14 cellular contexts compared by ENCODE assay signal in genomic region chrX:63747331-63747730, GRCh38. TPM values are rescaled to one million over a fixed set of nuclear protein-coding genes. Genes with fewer than 3 reads are reported as not detected.
DNase-seq lines count a peak whose midpoint lies in the region; ATAC-seq and TF ChIP-seq lines count a peak whose summit lies in the region.
"Had no signal": no experiment of that assay in that cellular context is flagged by ENCODE, and none has a peak within 500 bp of the region (broad histone marks: within the 10 kb centered on the region; RNA-seq: fewer than 3 reads in every experiment).

No MANE protein-coding gene starts in this region.

- peak overlapping the region; percentile 74 for H3K4me3 Mint-ChIP-seq in glutamatergic neuron (ENCODE audit: unreplicated experiment)
- H3K4me3 Mint-ChIP-seq: neural crest cell had no signal

- H3K9me3 Mint-ChIP-seq in glutamatergic neuron (ENCODE audit: unreplicated experiment): peaks cover 5% of the 10 kb centered on the region

- H3K27me3 Mint-ChIP-seq in glutamatergic neuron (ENCODE audit: unreplicated experiment): peaks cover 4% of the 10 kb centered on the region

- ATAC-seq in GM21528 (IDR thresholded peaks at IDR 0.05; ENCODE audit: low FRiP score, unreplicated experiment) (no peak), HG03097 (IDR thresholded peaks at IDR 0.05; ENCODE audit: low FRiP score, unreplicated experiment) (no peak)

- TF ChIP-seq CTCF in glutamatergic neuron (IDR thresholded peaks at IDR 0.05; ENCODE audit: partially characterized antibody, unreplicated experiment): no peak

- peak overlapping the region; percentile 29 for H3K27ac Mint-ChIP-seq in glutamatergic neuron (ENCODE audit: unreplicated experiment)

- DNase-seq in GM04503 (ENCODE audit: low read depth) (peak; percentile 37), astrocyte of the hippocampus (ENCODE audit: low read depth, low spot score) (peak; percentile 57), glutamatergic neuron (no peak), pulmonary artery endothelial cell (ENCODE audit: low read depth, low spot score) (peak; percentile 62), HuH-7 (ENCODE audit: low spot score) (no peak)
- DNase-seq: activated T-cell treated with anti-CD3 and anti-CD28 coated beads, Interleukin-2, amount 50 U/mL, for 48 hours; cortex of kidney; DMS79 treated with DMSO at 0.1 percent for 48 hours; NCI-H510A; SHP77 treated with DMSO at 0.1 percent for 48 hours; stimulated activated naive CD4-positive, alpha-beta T cell treated with Interleukin-2 at 50 U/mL for 16 hours had no signal

- H3K4me1 Mint-ChIP-seq in glutamatergic neuron (ENCODE audit: low read depth, unreplicated experiment): peaks cover 58% of the 10 kb centered on the region

- H3K36me3 Mint-ChIP-seq in glutamatergic neuron (ENCODE audit: unreplicated experiment): no peaks in the 10 kb centered on the region

RNA-seq across cellular contexts. Expression of gene ARHGEF9, which starts 37.7 kb away (rescaled TPM):
- total RNA-seq in glutamatergic neuron (ENCODE audit: unreplicated experiment): 138 TPM
- total RNA-seq in pulmonary artery endothelial cell: 7.1 and 9.4 TPM in 2 replicates

Comparison
In these comparisons a context has a peak if more than half of its experiments do, and no peak if none do; other contexts are left out.
1. DNase-seq: peak in GM04503 (single experiment), astrocyte of the hippocampus (single experiment) and pulmonary artery endothelial cell (single experiment); none in glutamatergic neuron (single experiment) and HuH-7 (single experiment).
2. RNA of gene ARHGEF9, which starts 37.7 kb away (total RNA-seq): 138 TPM in glutamatergic neuron (single experiment); 7.1 to 9.4 TPM in pulmonary artery endothelial cell; every median in the first group is over 10 times any median in the second.